ENCODE assay signal across 30 cellular contexts in the genomic region with DNA sequence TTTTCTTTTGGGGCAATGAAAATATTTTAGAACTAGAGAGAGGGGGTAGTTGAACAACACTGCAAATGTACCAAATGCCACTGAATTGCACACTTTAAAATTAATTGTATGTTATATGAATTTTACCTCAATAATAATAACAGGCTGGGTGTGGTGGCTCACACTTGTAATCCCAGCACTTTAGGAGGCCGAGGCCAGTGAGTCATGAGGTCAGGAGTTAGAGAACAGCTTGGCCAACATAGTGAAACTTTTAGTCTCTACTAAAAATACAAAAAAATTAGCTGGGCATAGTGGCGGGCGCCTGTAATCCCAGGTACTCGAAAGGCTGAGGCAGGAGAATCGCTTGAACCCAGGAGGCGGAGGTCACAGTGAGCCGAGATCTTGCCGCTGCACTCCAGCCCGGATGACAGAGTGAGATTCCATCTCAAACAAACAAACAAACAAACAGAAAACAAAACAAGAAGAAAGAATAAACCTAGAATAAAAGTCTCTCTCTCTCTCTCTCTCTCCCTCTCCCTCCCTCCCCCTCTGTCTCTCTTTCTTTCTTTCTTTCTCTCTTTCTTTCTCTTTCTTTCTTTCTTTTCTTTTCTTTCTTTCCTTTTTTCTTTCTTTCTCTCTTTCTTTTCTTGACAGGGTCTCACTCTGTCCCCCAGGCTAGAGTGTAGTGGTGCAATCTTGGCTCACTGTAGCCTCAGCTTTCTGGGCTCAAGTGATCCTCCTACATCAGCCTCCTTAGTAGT.
"Had no signal": no experiment of that assay in that cellular context is flagged by ENCODE, and none has a peak within 500 bp of the region (broad histone marks: within the 10 kb centered on the region; RNA-seq: fewer than 3 reads in every experiment).

No MANE protein-coding gene starts in this region.

- H3K4me1 Mint-ChIP-seq: naive thymus-derived CD4-positive, alpha-beta T cell; stimulated activated effector memory CD8-positive, alpha-beta T cell treated with anti-CD3 and anti-CD28 coated beads, Interleukin-12 subunit alpha, Interleukin-12 subunit beta, amount 100 ng/mL, for 72 hours; stimulated activated naive CD8-positive, alpha-beta T cell treated with anti-CD3 and anti-CD28 coated beads, Interleukin-15, amount 100 ng/mL, for 72 hours had no signal

- H3K4me3 ChIP-seq: cardiac muscle cell, colonic mucosa, ovary, skin epidermis, upper lobe of right lung had no signal

- H3K27ac ChIP-seq: cardiac muscle cell, colonic mucosa, ovary, skin epidermis, upper lobe of right lung, VCaP had no signal

- FAIRE-seq: kidney, TTC549 had no signal

- H3K27ac Mint-ChIP-seq: activated naive CD8-positive, alpha-beta T cell; naive thymus-derived CD4-positive, alpha-beta T cell; progenitor cell of endocrine pancreas; stimulated activated effector memory CD8-positive, alpha-beta T cell treated with anti-CD3 and anti-CD28 coated beads, Interleukin-12 subunit alpha, Interleukin-12 subunit beta, amount 100 ng/mL, for 72 hours; stimulated activated naive CD8-positive, alpha-beta T cell treated with anti-CD3 and anti-CD28 coated beads, Interleukin-15, amount 100 ng/mL, for 72 hours; T-helper 2 cell treated with Interferon-gamma antibody and Interleukin-4, amounts not matched to agents 5 μg/mL and 100 μg/mL, for 36 hours had no signal

- H3K9me3 ChIP-seq: colonic mucosa, ovary, upper lobe of right lung had no signal

- H3K27me3 Mint-ChIP-seq: activated naive CD8-positive, alpha-beta T cell; stimulated activated naive CD8-positive, alpha-beta T cell treated with anti-CD3 and anti-CD28 coated beads, Interleukin-15, amount 100 ng/mL, for 72 hours had no signal

- DNase-seq: activated CD4-positive, alpha-beta T cell treated with anti-CD3 and anti-CD28 coated beads for 48 hours; activated CD4-positive, alpha-beta T cell treated with anti-CD3 and anti-CD28 coated beads, Interleukin-2, amount 50 U/mL, for 48 hours; activated CD8-positive, alpha-beta memory T cell treated with anti-CD3 and anti-CD28 coated beads for 24 hours; activated effector memory CD4-positive, alpha-beta T cell treated with Interleukin-2 at 50 U/mL for 16 hours; activated naive CD4-positive, alpha-beta T cell treated with Interleukin-2 at 50 U/mL for 16 hours; anterior cingulate cortex; cerebellar nuclear complex; colonic mucosa; effector CD8-positive, alpha-beta T cell; head of caudate nucleus; hippocampal formation; kidney; left colon; midbrain; naive thymus-derived CD4-positive, alpha-beta T cell; ovary; stimulated activated CD4-positive, alpha-beta T cell treated with anti-CD3 and anti-CD28 coated beads, Interleukin-12 subunit alpha, Interleukin-12 subunit beta, amount 100 ng/mL, for 4 hours; stimulated activated CD4-positive, alpha-beta T cell treated with anti-CD3 and anti-CD28 coated beads, Interleukin-4, amount 100 ng/mL, for 24 hours; stimulated activated naive CD8-positive, alpha-beta T cell treated with anti-CD3 and anti-CD28 coated beads, Interleukin-15, amount 100 ng/mL, for 72 hours; substantia nigra; upper lobe of right lung had no signal

- H3K4me1 ChIP-seq: colonic mucosa had no signal

- H3K27me3 ChIP-seq: cardiac muscle cell, colonic mucosa, ovary, upper lobe of right lung had no signal

- H3K36me3 Mint-ChIP-seq: activated naive CD8-positive, alpha-beta T cell; naive thymus-derived CD4-positive, alpha-beta T cell; stimulated activated effector memory CD8-positive, alpha-beta T cell treated with anti-CD3 and anti-CD28 coated beads, Interleukin-12 subunit alpha, Interleukin-12 subunit beta, amount 100 ng/mL, for 72 hours had no signal

- H3K4me3 Mint-ChIP-seq: activated naive CD8-positive, alpha-beta T cell; naive thymus-derived CD4-positive, alpha-beta T cell; stimulated activated effector memory CD8-positive, alpha-beta T cell treated with anti-CD3 and anti-CD28 coated beads, Interleukin-12 subunit alpha, Interleukin-12 subunit beta, amount 100 ng/mL, for 72 hours; stimulated activated naive CD8-positive, alpha-beta T cell treated with anti-CD3 and anti-CD28 coated beads, Interleukin-15, amount 100 ng/mL, for 72 hours; T-helper 2 cell treated with Interferon-gamma antibody and Interleukin-4, amounts not matched to agents 5 μg/mL and 100 μg/mL, for 36 hours had no signal

- H3K36me3 ChIP-seq: cardiac muscle cell, colonic mucosa, ovary, upper lobe of right lung had no signal

- ATAC-seq: left colon; naive thymus-derived CD4-positive, alpha-beta T cell; sciatic nerve; stimulated activated effector memory CD8-positive, alpha-beta T cell treated with anti-CD3 and anti-CD28 coated beads, Interleukin-12 subunit alpha, Interleukin-12 subunit beta, amount 100 ng/mL, for 72 hours; stimulated activated naive CD8-positive, alpha-beta T cell treated with anti-CD3 and anti-CD28 coated beads, Interleukin-15, amount 100 ng/mL, for 72 hours; upper lobe of right lung had no signal
